ENCODE assay signal across 21 cellular contexts in genomic region chr10:50946991-50947781, GRCh38.
"Had no signal": no experiment of that assay in that cellular context is flagged by ENCODE, and none has a peak within 500 bp of the region (broad histone marks: within the 10 kb centered on the region; RNA-seq: fewer than 3 reads in every experiment).

No MANE protein-coding gene starts in this region.

- ATAC-seq: activated CD4-positive, alpha-beta T cell treated with anti-CD3 and anti-CD28 coated beads for 36 hours; activated T-helper 17 cell treated with anti-CD3 and anti-CD28 coated beads, Interleukin-2, amount 50 U/mL, for 72 hours; gastroesophageal sphincter; left cardiac atrium; natural killer cell treated with Interleukin-12 subunit alpha and Interleukin-12 subunit beta and Interleukin-15 and Interleukin-18, amount 100 ng/mL, for 72 hours; right cardiac atrium had no signal

- FAIRE-seq: endometrium, TTC549 had no signal

- H3K27me3 ChIP-seq: cardiac muscle cell, thyroid gland had no signal

- DNase-seq: activated CD4-positive, alpha-beta T cell treated with anti-CD3 and anti-CD28 coated beads for 36 hours; activated CD4-positive, alpha-beta T cell treated with anti-CD3 and anti-CD28 coated beads, Interleukin-2, amount 50 U/mL, for 4 hours; activated CD8-positive, alpha-beta memory T cell treated with anti-CD3 and anti-CD28 coated beads for 24 hours; activated CD8-positive, alpha-beta memory T cell treated with anti-CD3 and anti-CD28 coated beads, Interleukin-2, amount 50 U/mL, for 4 hours; activated naive CD4-positive, alpha-beta T cell; activated T-cell treated with anti-CD3 and anti-CD28 coated beads, Interleukin-2, amount 50 U/mL, for 24 hours; amniotic stem cell; head of caudate nucleus; islet precursor cell; left cardiac atrium; right cardiac atrium; stimulated activated CD4-positive, alpha-beta T cell treated with anti-CD3 and anti-CD28 coated beads, Interleukin-1b, Interleukin-23, amount 100 ng/mL, for 48 hours; substantia nigra; T-helper 1 cell; thyroid gland had no signal

- H3K9me3 ChIP-seq: gastroesophageal sphincter, thyroid gland had no signal

- H3K27ac ChIP-seq: cardiac muscle cell, gastroesophageal sphincter, thyroid gland had no signal

- H3K4me1 ChIP-seq: thyroid gland had no signal

- H3K36me3 ChIP-seq: cardiac muscle cell, gastroesophageal sphincter, thyroid gland had no signal

- H3K4me3 ChIP-seq: cardiac muscle cell, gastroesophageal sphincter, thyroid gland had no signal
